In the genomic region with DNA sequence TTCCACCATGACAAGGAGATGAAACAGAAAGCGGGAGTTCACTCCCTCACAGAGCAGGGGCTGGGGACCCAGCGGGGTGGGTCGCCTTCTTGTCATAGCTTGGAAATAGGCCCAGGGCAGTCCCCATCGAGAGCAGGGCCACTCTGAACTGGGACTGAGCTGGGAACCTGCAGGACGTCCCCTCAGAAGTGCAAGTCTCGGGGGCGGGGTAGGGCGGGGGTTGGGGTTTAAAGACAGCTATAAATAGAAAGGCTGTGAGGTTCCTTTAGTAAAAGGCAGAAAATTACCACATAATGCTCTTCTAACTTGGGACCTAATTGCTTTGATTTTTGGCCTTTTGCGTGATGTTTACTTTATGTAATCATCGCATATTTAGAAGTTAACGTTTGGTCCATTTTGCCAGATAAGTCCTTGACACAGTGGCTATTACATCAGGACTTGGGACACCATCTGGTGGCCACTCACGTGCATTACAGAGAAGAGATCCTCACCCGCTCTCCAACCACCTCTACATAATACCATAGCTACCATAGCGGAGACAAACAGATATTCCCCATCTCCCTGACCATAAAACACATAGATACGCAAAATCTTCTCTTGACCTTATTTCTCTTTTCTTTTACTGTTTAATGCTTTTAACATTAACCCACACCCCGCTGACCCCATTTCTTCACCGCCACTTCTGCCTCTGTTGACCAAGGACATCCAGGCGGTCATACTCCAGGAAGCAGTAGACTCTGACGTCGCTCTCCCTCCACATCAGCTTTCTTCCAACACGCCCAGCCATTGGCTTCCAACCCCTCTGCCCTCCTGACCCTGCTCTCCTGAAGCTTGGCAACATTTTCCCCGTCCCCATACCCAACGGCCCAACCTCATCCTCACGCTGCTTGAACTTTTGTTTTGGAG, we compare ENCODE assay signal across 1 cellular context.
A peak's percentile ranks its signal among the peaks of the same experiment; 100 is the strongest.
TF ChIP-seq lines count a peak whose summit lies in the region.

No MANE protein-coding gene starts in this region.

TF ChIP-seq in GM12878, 131 proteins besides CTCF, POLR2A, EP300 and RAD21 (continues in another document):
- TF ChIP-seq, protein P1, sequence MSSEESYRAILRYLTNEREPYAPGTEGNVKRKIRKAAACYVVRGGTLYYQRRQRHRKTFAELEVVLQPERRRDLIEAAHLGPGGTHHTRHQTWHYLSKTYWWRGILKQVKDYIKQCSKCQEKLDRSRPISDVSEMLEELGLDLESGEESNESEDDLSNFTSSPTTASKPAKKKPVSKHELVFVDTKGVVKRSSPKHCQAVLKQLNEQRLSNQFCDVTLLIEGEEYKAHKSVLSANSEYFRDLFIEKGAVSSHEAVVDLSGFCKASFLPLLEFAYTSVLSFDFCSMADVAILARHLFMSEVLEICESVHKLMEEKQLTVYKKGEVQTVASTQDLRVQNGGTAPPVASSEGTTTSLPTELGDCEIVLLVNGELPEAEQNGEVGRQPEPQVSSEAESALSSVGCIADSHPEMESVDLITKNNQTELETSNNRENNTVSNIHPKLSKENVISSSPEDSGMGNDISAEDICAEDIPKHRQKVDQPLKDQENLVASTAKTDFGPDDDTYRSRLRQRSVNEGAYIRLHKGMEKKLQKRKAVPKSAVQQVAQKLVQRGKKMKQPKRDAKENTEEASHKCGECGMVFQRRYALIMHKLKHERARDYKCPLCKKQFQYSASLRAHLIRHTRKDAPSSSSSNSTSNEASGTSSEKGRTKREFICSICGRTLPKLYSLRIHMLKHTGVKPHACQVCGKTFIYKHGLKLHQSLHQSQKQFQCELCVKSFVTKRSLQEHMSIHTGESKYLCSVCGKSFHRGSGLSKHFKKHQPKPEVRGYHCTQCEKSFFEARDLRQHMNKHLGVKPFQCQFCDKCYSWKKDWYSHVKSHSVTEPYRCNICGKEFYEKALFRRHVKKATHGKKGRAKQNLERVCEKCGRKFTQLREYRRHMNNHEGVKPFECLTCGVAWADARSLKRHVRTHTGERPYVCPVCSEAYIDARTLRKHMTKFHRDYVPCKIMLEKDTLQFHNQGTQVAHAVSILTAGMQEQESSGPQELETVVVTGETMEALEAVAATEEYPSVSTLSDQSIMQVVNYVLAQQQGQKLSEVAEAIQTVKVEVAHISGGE (CRISPR knock-in tag; IDR thresholded peaks at IDR 0.05), result no peak
- TF ChIP-seq BACH1 (IDR thresholded peaks at IDR 0.05; ENCODE audit: borderline replicate concordance) (no peak), NFIC (IDR thresholded peaks at IDR 0.05; ENCODE audit: low read depth, low read length) (peak; percentile 56; the same call in 1 of the 2 replicates), RUNX3 (IDR thresholded peaks at IDR 0.05; ENCODE audit: low read length) (peak; percentile 39), POU2F2 (IDR thresholded peaks at IDR 0.05; ENCODE audit: borderline replicate concordance, low read depth, low read length) (peak; percentile 30; the same call in 1 of the 3 replicates), STAT3 (IDR thresholded peaks at IDR 0.05; ENCODE audit: low read depth, low read length) (0 out of 2 replicates have a peak, but pooled peaks have one; percentile 23), TCF7 (IDR thresholded peaks at IDR 0.05; ENCODE audit: borderline replicate concordance) (no peak), NFXL1 (IDR thresholded peaks at IDR 0.05; ENCODE audit: borderline replicate concordance) (no peak), CHD4 (IDR thresholded peaks at IDR 0.05) (no peak), NRF1 (conservative IDR thresholded peaks at IDR 0.05; ENCODE audit: low read depth, low read length) (no peak), NFYA (IDR thresholded peaks at IDR 0.05; ENCODE audit: borderline replicate concordance, low read depth, low read length) (no peak), CBX3 (IDR thresholded peaks at IDR 0.05; ENCODE audit: borderline replicate concordance, low read depth) (no peak), BHLHE40 (IDR thresholded peaks at IDR 0.05; ENCODE audit: borderline replicate concordance in 1 of 2, low read depth in 2 of 2, low read length in 1 of 2) (peak in 1 of 2 experiments; percentile 54; a peak in 2 of 4 replicates), EZH2 (IDR thresholded peaks at IDR 0.05; ENCODE audit: borderline replicate concordance, control insufficient read depth, low read depth, low read length) (no peak), SREBF1 (IDR thresholded peaks at IDR 0.05; ENCODE audit: low read length) (no peak), SUZ12 (IDR thresholded peaks at IDR 0.05; ENCODE audit: unreplicated experiment) (no peak), ZNF207 (IDR thresholded peaks at IDR 0.05; ENCODE audit: borderline replicate concordance) (0 out of 2 replicates have a peak, but pooled peaks have one; percentile 30), KLF5 (IDR thresholded peaks at IDR 0.05; ENCODE audit: partially characterized antibody) (no peak), BRCA1 (IDR thresholded peaks at IDR 0.05; ENCODE audit: low read depth, low read length) (no peak), MTA3 (IDR thresholded peaks at IDR 0.05; ENCODE audit: borderline replicate concordance, low read length) (peak; percentile 18; the same call in 1 of the 2 replicates), FOS (IDR thresholded peaks at IDR 0.05; ENCODE audit: borderline replicate concordance, extremely low read depth, insufficient read length) (no peak), ATF7 (IDR thresholded peaks at IDR 0.05; ENCODE audit: low read depth) (peak; percentile 54; the same call in 1 of the 2 replicates), CEBPB (IDR thresholded peaks at IDR 0.05; ENCODE audit: borderline replicate concordance in 1 of 2, low read depth in 2 of 2, low read length in 2 of 2) (no peak), NBN (IDR thresholded peaks at IDR 0.05) (0 out of 2 replicates have a peak, but pooled peaks have one; percentile 53), TCF12 (IDR thresholded peaks at IDR 0.05; ENCODE audit: low read depth, low read length) (no peak), JUNB (IDR thresholded peaks at IDR 0.05) (no peak), HDGF (IDR thresholded peaks at IDR 0.05) (peak; percentile 90), MTA2 (IDR thresholded peaks at IDR 0.05; ENCODE audit: low read depth) (no peak), ESRRA (IDR thresholded peaks at IDR 0.05; ENCODE audit: low read length) (no peak), FOXK2 (IDR thresholded peaks at IDR 0.05) (no peak), MYC (IDR thresholded peaks at IDR 0.05; ENCODE audit: insufficient read depth, insufficient read length, insufficient replicate concordance, low read length, severe bottlenecking) (no peak), ETV6 (conservative IDR thresholded peaks at IDR 0.05 in 1 of 2, IDR thresholded peaks at IDR 0.05 in 1 of 2; ENCODE audit: borderline replicate concordance in 1 of 2, low read depth in 1 of 2) (no peak), ZBED1 (IDR thresholded peaks at IDR 0.05; ENCODE audit: borderline replicate concordance) (no peak), MEF2B (IDR thresholded peaks at IDR 0.05; ENCODE audit: partially characterized antibody, poor library complexity, severe bottlenecking) (peak; percentile 67), FOXM1 (IDR thresholded peaks at IDR 0.05; ENCODE audit: low read depth, low read length) (peak; percentile 71; the same call in 1 of the 2 replicates), YY1 (IDR thresholded peaks at IDR 0.05; ENCODE audit: low read depth, low read length) (peak; percentile 63; the same call in 1 of the 2 replicates), IKZF1 (conservative IDR thresholded peaks at IDR 0.05) (no peak), CBFB (IDR thresholded peaks at IDR 0.05; ENCODE audit: low read depth) (no peak), EED (IDR thresholded peaks at IDR 0.05; ENCODE audit: low read depth) (no peak)
- TF ChIP-seq, protein P2, sequence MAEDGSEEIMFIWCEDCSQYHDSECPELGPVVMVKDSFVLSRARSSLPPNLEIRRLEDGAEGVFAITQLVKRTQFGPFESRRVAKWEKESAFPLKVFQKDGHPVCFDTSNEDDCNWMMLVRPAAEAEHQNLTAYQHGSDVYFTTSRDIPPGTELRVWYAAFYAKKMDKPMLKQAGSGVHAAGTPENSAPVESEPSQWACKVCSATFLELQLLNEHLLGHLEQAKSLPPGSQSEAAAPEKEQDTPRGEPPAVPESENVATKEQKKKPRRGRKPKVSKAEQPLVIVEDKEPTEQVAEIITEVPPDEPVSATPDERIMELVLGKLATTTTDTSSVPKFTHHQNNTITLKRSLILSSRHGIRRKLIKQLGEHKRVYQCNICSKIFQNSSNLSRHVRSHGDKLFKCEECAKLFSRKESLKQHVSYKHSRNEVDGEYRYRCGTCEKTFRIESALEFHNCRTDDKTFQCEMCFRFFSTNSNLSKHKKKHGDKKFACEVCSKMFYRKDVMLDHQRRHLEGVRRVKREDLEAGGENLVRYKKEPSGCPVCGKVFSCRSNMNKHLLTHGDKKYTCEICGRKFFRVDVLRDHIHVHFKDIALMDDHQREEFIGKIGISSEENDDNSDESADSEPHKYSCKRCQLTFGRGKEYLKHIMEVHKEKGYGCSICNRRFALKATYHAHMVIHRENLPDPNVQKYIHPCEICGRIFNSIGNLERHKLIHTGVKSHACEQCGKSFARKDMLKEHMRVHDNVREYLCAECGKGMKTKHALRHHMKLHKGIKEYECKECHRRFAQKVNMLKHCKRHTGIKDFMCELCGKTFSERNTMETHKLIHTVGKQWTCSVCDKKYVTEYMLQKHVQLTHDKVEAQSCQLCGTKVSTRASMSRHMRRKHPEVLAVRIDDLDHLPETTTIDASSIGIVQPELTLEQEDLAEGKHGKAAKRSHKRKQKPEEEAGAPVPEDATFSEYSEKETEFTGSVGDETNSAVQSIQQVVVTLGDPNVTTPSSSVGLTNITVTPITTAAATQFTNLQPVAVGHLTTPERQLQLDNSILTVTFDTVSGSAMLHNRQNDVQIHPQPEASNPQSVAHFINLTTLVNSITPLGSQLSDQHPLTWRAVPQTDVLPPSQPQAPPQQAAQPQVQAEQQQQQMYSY (CRISPR knock-in tag; IDR thresholded peaks at IDR 0.05), result no peak
- TF ChIP-seq, protein P3, sequence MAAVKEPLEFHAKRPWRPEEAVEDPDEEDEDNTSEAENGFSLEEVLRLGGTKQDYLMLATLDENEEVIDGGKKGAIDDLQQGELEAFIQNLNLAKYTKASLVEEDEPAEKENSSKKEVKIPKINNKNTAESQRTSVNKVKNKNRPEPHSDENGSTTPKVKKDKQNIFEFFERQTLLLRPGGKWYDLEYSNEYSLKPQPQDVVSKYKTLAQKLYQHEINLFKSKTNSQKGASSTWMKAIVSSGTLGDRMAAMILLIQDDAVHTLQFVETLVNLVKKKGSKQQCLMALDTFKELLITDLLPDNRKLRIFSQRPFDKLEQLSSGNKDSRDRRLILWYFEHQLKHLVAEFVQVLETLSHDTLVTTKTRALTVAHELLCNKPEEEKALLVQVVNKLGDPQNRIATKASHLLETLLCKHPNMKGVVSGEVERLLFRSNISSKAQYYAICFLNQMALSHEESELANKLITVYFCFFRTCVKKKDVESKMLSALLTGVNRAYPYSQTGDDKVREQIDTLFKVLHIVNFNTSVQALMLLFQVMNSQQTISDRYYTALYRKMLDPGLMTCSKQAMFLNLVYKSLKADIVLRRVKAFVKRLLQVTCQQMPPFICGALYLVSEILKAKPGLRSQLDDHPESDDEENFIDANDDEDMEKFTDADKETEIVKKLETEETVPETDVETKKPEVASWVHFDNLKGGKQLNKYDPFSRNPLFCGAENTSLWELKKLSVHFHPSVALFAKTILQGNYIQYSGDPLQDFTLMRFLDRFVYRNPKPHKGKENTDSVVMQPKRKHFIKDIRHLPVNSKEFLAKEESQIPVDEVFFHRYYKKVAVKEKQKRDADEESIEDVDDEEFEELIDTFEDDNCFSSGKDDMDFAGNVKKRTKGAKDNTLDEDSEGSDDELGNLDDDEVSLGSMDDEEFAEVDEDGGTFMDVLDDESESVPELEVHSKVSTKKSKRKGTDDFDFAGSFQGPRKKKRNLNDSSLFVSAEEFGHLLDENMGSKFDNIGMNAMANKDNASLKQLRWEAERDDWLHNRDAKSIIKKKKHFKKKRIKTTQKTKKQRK (IDR thresholded peaks at IDR 0.05; ENCODE audit: low read depth, low read length), result no peak
- TF ChIP-seq, protein P4, sequence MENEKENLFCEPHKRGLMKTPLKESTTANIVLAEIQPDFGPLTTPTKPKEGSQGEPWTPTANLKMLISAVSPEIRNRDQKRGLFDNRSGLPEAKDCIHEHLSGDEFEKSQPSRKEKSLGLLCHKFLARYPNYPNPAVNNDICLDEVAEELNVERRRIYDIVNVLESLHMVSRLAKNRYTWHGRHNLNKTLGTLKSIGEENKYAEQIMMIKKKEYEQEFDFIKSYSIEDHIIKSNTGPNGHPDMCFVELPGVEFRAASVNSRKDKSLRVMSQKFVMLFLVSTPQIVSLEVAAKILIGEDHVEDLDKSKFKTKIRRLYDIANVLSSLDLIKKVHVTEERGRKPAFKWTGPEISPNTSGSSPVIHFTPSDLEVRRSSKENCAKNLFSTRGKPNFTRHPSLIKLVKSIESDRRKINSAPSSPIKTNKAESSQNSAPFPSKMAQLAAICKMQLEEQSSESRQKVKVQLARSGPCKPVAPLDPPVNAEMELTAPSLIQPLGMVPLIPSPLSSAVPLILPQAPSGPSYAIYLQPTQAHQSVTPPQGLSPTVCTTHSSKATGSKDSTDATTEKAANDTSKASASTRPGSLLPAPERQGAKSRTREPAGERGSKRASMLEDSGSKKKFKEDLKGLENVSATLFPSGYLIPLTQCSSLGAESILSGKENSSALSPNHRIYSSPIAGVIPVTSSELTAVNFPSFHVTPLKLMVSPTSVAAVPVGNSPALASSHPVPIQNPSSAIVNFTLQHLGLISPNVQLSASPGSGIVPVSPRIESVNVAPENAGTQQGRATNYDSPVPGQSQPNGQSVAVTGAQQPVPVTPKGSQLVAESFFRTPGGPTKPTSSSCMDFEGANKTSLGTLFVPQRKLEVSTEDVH (IDR thresholded peaks at IDR 0.05; ENCODE audit: low read depth, partially characterized antibody), result peak; percentile 20
- TF ChIP-seq, protein P5, sequence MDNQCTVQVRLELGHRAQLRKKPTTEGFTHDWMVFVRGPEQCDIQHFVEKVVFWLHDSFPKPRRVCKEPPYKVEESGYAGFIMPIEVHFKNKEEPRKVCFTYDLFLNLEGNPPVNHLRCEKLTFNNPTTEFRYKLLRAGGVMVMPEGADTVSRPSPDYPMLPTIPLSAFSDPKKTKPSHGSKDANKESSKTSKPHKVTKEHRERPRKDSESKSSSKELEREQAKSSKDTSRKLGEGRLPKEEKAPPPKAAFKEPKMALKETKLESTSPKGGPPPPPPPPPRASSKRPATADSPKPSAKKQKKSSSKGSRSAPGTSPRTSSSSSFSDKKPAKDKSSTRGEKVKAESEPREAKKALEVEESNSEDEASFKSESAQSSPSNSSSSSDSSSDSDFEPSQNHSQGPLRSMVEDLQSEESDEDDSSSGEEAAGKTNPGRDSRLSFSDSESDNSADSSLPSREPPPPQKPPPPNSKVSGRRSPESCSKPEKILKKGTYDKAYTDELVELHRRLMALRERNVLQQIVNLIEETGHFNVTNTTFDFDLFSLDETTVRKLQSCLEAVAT (IDR thresholded peaks at IDR 0.05), result peak; percentile 79
- TF ChIP-seq, protein P6, sequence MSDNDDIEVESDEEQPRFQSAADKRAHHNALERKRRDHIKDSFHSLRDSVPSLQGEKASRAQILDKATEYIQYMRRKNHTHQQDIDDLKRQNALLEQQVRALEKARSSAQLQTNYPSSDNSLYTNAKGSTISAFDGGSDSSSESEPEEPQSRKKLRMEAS (IDR thresholded peaks at IDR 0.05; ENCODE audit: low read depth, low read length), result no peak
